In genomic region chr5:139708434-139708849, GRCh38 we compare ENCODE assay signal across 10 cellular contexts.
A peak's percentile ranks its signal among the peaks of the same experiment; 100 is the strongest.
DNase-seq lines count a peak whose midpoint lies in the region; ATAC-seq and TF ChIP-seq lines count a peak whose summit lies in the region.
"Had no signal": no experiment of that assay in that cellular context is flagged by ENCODE, and none has a peak within 500 bp of the region (broad histone marks: within the 10 kb centered on the region; RNA-seq: fewer than 3 reads in every experiment).

No MANE protein-coding gene starts in this region.

- no peaks in the 10 kb centered on the region for H3F3A ChIP-seq in MM.1S (ENCODE audit: insufficient read depth, low read length)

- CTCF ChIA-PET in CD4-positive, alpha-beta T cell (lab: Charles Lee): interaction anchor here (3.8 kb wide), 1 partner anchor 57 kb away, joined by 24 read pairs; no protein-coding TSS in a partner anchor

- H3K79me2 ChIP-seq in osteoblast (ENCODE audit: insufficient read depth, low read length) (no peaks in the 10 kb centered on the region), MM.1S (ENCODE audit: low read length) (no peaks in the 10 kb centered on the region)

- peak overlapping the region; percentile 81 for H3K27ac Mint-ChIP-seq in CD4-positive, alpha-beta T cell
- no peak overlapping the region for H3K27ac Mint-ChIP-seq in activated CD4-positive, alpha-beta T cell treated with anti-CD3 and anti-CD28 coated beads, Interleukin-2, amount 10 ng/mL, durations not matched to agents 24 days and 14 days

- H3K9me3 ChIP-seq in CD4-positive, alpha-beta T cell (ENCODE audit: control insufficient read depth, low read length): no peaks in the 10 kb centered on the region
- peaks cover 3% of the 10 kb centered on the region for H3K9me3 ChIP-seq in osteoblast (ENCODE audit: low read depth, low read length)
- H3K9me3 ChIP-seq in MM.1S (replicated peaks; ENCODE audit: insufficient read depth, low read length): no peaks in the 10 kb centered on the region
- H3K9me3 ChIP-seq: ovary had no signal

- H3K4me2 ChIP-seq in osteoblast (ENCODE audit: insufficient read depth, low read length): peak overlapping the region; percentile 39
- no peak overlapping the region for H3K4me2 ChIP-seq in MM.1S (ENCODE audit: low read depth, low read length)

- no peak for ATAC-seq in CD4-positive, alpha-beta T cell (ENCODE audit: poor library complexity)
- no peak for ATAC-seq in GM21825 (IDR thresholded peaks at IDR 0.05; ENCODE audit: unreplicated experiment)
- ATAC-seq in HG03571 (IDR thresholded peaks at IDR 0.05; ENCODE audit: unreplicated experiment): no peak

- no peak for TF ChIP-seq RAD21 in Ishikawa (IDR thresholded peaks at IDR 0.05; ENCODE audit: low read depth)

- H3K4me3 Mint-ChIP-seq in CD4-positive, alpha-beta T cell: peak overlapping the region; percentile 66
- no peak overlapping the region for H3K4me3 Mint-ChIP-seq in activated CD4-positive, alpha-beta T cell treated with anti-CD3 and anti-CD28 coated beads, Interleukin-2, amount 10 ng/mL, durations not matched to agents 24 days and 14 days

- peaks cover 30% of the 10 kb centered on the region for H3K4me1 Mint-ChIP-seq in CD4-positive, alpha-beta T cell (ENCODE audit: low read depth)
- H3K4me1 Mint-ChIP-seq in activated CD4-positive, alpha-beta T cell treated with anti-CD3 and anti-CD28 coated beads, Interleukin-2, amount 10 ng/mL, durations not matched to agents 24 days and 14 days: peaks cover 13% of the 10 kb centered on the region

- H3K27ac ChIP-seq in CD4-positive, alpha-beta T cell (ENCODE audit: low read depth, low read length): peak overlapping the region; percentile 15
- H3K27ac ChIP-seq in osteoblast (ENCODE audit: low read depth, low read length) (peak overlapping the region; percentile 6), MM.1S (ENCODE audit: low read length) (no peak overlapping the region)
- H3K27ac ChIP-seq: ovary had no signal

- H3K36me3 Mint-ChIP-seq in CD4-positive, alpha-beta T cell (ENCODE audit: low read depth): no peaks in the 10 kb centered on the region
- H3K36me3 Mint-ChIP-seq in activated CD4-positive, alpha-beta T cell treated with anti-CD3 and anti-CD28 coated beads, Interleukin-2, amount 10 ng/mL, durations not matched to agents 24 days and 14 days (ENCODE audit: low read depth): no peaks in the 10 kb centered on the region

- POLR2A ChIA-PET in CD4-positive, alpha-beta T cell (lab: Charles Lee): no interaction called here

- H2AFZ ChIP-seq in osteoblast (ENCODE audit: low read length) (no peak overlapping the region), MM.1S (ENCODE audit: low read length) (no peak overlapping the region)

- no peaks in the 10 kb centered on the region for H3K9me3 Mint-ChIP-seq in CD4-positive, alpha-beta T cell
- no peaks in the 10 kb centered on the region for H3K9me3 Mint-ChIP-seq in activated CD4-positive, alpha-beta T cell treated with anti-CD3 and anti-CD28 coated beads, Interleukin-2, amount 10 ng/mL, durations not matched to agents 24 days and 14 days

- no peaks in the 10 kb centered on the region for H3K9me2 ChIP-seq in MM.1S (replicated peaks; ENCODE audit: insufficient read depth, low read length)

- TF ChIP-seq CTCF in CD4-positive, alpha-beta T cell (IDR thresholded peaks at IDR 0.05): no peak
- no peak for TF ChIP-seq CTCF in osteoblast (IDR thresholded peaks at IDR 0.05; ENCODE audit: extremely low read depth, low read depth, low read length)
- no peak for TF ChIP-seq CTCF in MM.1S (IDR thresholded peaks at IDR 0.05; ENCODE audit: low read length)

- H3K27me3 Mint-ChIP-seq in CD4-positive, alpha-beta T cell: peaks cover 14% of the 10 kb centered on the region
- H3K27me3 Mint-ChIP-seq in activated CD4-positive, alpha-beta T cell treated with anti-CD3 and anti-CD28 coated beads, Interleukin-2, amount 10 ng/mL, durations not matched to agents 24 days and 14 days: peaks cover 44% of the 10 kb centered on the region

- H3K4me3 ChIP-seq in osteoblast (ENCODE audit: insufficient read depth, low read length) (no peak overlapping the region), MM.1S (ENCODE audit: low read length) (no peak overlapping the region)
- H3K4me3 ChIP-seq: ovary had no signal

- H3K9ac ChIP-seq in MM.1S (ENCODE audit: low read length): no peak overlapping the region

- H4K20me1 ChIP-seq in osteoblast (ENCODE audit: insufficient read depth, low read length) (no peaks in the 10 kb centered on the region), MM.1S (ENCODE audit: insufficient read depth, low read length) (no peaks in the 10 kb centered on the region)

- intact Hi-C loops in CD4-positive, alpha-beta T cell (cut with DNase I, micrococcal nuclease): no loop called here
- intact Hi-C loops in activated CD4-positive, alpha-beta T cell treated with anti-CD3 and anti-CD28 coated beads, Interleukin-2, amount 10 ng/mL, durations not matched to agents 24 days and 14 days (cut with micrococcal nuclease): no loop called here

- peaks cover 5% of the 10 kb centered on the region for H3K27me3 ChIP-seq in CD4-positive, alpha-beta T cell (ENCODE audit: control insufficient read depth, insufficient read depth, low read length)
- H3K27me3 ChIP-seq in osteoblast (ENCODE audit: insufficient read depth, low read length) (no peaks in the 10 kb centered on the region), MM.1S (replicated peaks; ENCODE audit: insufficient read depth, low read length) (0 out of 2 replicates have a peak, but pooled peaks cover 6% of the 10 kb centered on the region)
- H3K27me3 ChIP-seq: ovary had no signal

- DNase-seq in CD4-positive, alpha-beta T cell: no peak
- DNase-seq in ecto neural progenitor cell (ENCODE audit: low spot score) (peak; percentile 51), osteoblast (ENCODE audit: insufficient read length, low spot score, missing footprints) (peak; percentile 79), MM.1S (no peak)
- DNase-seq in activated CD4-positive, alpha-beta T cell treated with anti-CD3 and anti-CD28 coated beads, Interleukin-2, amount 10 ng/mL, durations not matched to agents 24 days and 14 days: no peak
- DNase-seq: activated T-cell treated with anti-CD3 and anti-CD28 coated beads, Interleukin-2, amount 50 U/mL, for 48 hours; ovary had no signal

- peaks cover 27% of the 10 kb centered on the region for H3K4me1 ChIP-seq in osteoblast (ENCODE audit: insufficient read depth, low read length)
- H3K4me1 ChIP-seq in MM.1S (ENCODE audit: low read length): peaks cover 4% of the 10 kb centered on the region

- no peak for TF ChIP-seq EP300 in Ishikawa (IDR thresholded peaks at IDR 0.05; ENCODE audit: borderline replicate concordance)

- H3K36me3 ChIP-seq in osteoblast (ENCODE audit: insufficient read depth, low read length) (no peaks in the 10 kb centered on the region), MM.1S (replicated peaks; ENCODE audit: insufficient read depth, low read length) (no peaks in the 10 kb centered on the region)
- H3K36me3 ChIP-seq: ovary had no signal

TF ChIP-seq in Ishikawa, 13 proteins besides CTCF, POLR2A, EP300 and RAD21:
- peak; percentile 20; the same call in 1 of the 2 replicates for TF ChIP-seq MAX (IDR thresholded peaks at IDR 0.05)
- no peak for TF ChIP-seq CREB1 (IDR thresholded peaks at IDR 0.05; ENCODE audit: low read depth)

Comparison
In these comparisons a context has a peak if more than half of its experiments do, and no peak if none do; other contexts are left out.
1. DNase-seq: peak in ecto neural progenitor cell (single experiment) and osteoblast (single experiment); none in CD4-positive, alpha-beta T cell (0 of 10), activated CD4-positive, alpha-beta T cell treated with anti-CD3 and anti-CD28 coated beads, Interleukin-2, amount 10 ng/mL, durations not matched to agents 24 days and 14 days (single experiment) and MM.1S (single experiment).